Comparison of ENCODE assay signal across 20 cellular contexts in genomic region chr22:47388331-47388730, GRCh38.
A peak's percentile ranks its signal among the peaks of the same experiment; 100 is the strongest.
DNase-seq lines count a peak whose midpoint lies in the region; ATAC-seq and TF ChIP-seq lines count a peak whose summit lies in the region.
"Had no signal": no experiment of that assay in that cellular context is flagged by ENCODE, and none has a peak within 500 bp of the region (broad histone marks: within the 10 kb centered on the region; RNA-seq: fewer than 3 reads in every experiment).

No MANE protein-coding gene starts in this region.

- H3K4me3 ChIP-seq in left ventricle myocardium inferior: no peak overlapping the region
- H3K4me3 ChIP-seq in upper lobe of right lung: no peak overlapping the region
- H3K4me3 ChIP-seq in H7 (ENCODE audit: insufficient read depth, low read depth, low read length): no peak overlapping the region
- H3K4me3 ChIP-seq: A549; BLaER1 treated with 17β-estradiol and CSF1 and Interleukin-3, amounts not matched to agents 10 nM and 100 nM had no signal

- DNase-seq in Right ventricle myocardium inferior (ENCODE audit: missing footprints) (peak; percentile 14), left ventricle myocardium inferior (no peak), chondrocyte (ENCODE audit: low spot score) (peak; percentile 38), posterior vena cava (ENCODE audit: low spot score) (peak; percentile 52), upper lobe of right lung (peak; percentile 17), cerebellum (ENCODE audit: low spot score) (no peak), H7 (no peak), COLO668 (lab: John Stamatoyannopoulos, UW; ENCODE audit: unreplicated experiment) (no peak)
- DNase-seq: 8988T; ACHN; AML-193; BE2C; Caco-2; CD4-positive, alpha-beta memory T cell; DMS153; DND-41; GOT3; HCEC 1CT had no signal

- H3K36me3 Mint-ChIP-seq in chondrocyte (ENCODE audit: low read depth): no peaks in the 10 kb centered on the region
- H3K36me3 Mint-ChIP-seq: CD4-positive, alpha-beta memory T cell had no signal

- H3K36me3 ChIP-seq in left ventricle myocardium inferior: no peaks in the 10 kb centered on the region
- no peaks in the 10 kb centered on the region for H3K36me3 ChIP-seq in upper lobe of right lung
- no peaks in the 10 kb centered on the region for H3K36me3 ChIP-seq in H7 (replicated peaks; ENCODE audit: control insufficient read depth, insufficient read depth, low read length)
- H3K36me3 ChIP-seq: BE2C; BLaER1 treated with 17β-estradiol and CSF1 and Interleukin-3, amounts not matched to agents 10 nM and 100 nM had no signal

- H3K4me1 ChIP-seq in left ventricle myocardium inferior (no peaks in the 10 kb centered on the region), upper lobe of right lung (no peaks in the 10 kb centered on the region)
- H3K4me1 ChIP-seq: A549, BE2C, Caco-2 had no signal

- peaks cover 6% of the 10 kb centered on the region for H3K9me3 Mint-ChIP-seq in chondrocyte (ENCODE audit: low read depth)
- H3K9me3 Mint-ChIP-seq: CD4-positive, alpha-beta memory T cell had no signal

- no peaks in the 10 kb centered on the region for H3K27me3 Mint-ChIP-seq in chondrocyte (ENCODE audit: low read depth)
- H3K27me3 Mint-ChIP-seq: CD4-positive, alpha-beta memory T cell had no signal

- H3K27ac ChIP-seq in left ventricle myocardium inferior (replicated peaks) (no peak overlapping the region), upper lobe of right lung (no peak overlapping the region)
- H3K27ac ChIP-seq: A549; BLaER1 treated with 17β-estradiol and CSF1 and Interleukin-3, amounts not matched to agents 10 nM and 100 nM had no signal

- H3K9me3 ChIP-seq in left ventricle myocardium inferior (replicated peaks) (no peaks in the 10 kb centered on the region), upper lobe of right lung (no peaks in the 10 kb centered on the region)
- H3K9me3 ChIP-seq: A549; BE2C; BLaER1 treated with 17β-estradiol and CSF1 and Interleukin-3, amounts not matched to agents 10 nM and 100 nM; Caco-2 had no signal

- H3K27ac Mint-ChIP-seq in chondrocyte (ENCODE audit: unreplicated experiment): no peak overlapping the region
- H3K27ac Mint-ChIP-seq: CD4-positive, alpha-beta memory T cell had no signal

- no peak for TF ChIP-seq CTCF in left ventricle myocardium inferior (IDR thresholded peaks at IDR 0.05; ENCODE audit: borderline replicate concordance)
- TF ChIP-seq CTCF in chondrocyte (IDR thresholded peaks at IDR 0.05): no peak
- TF ChIP-seq CTCF in upper lobe of right lung (IDR thresholded peaks at IDR 0.05): no peak

- no peaks in the 10 kb centered on the region for H3K4me1 Mint-ChIP-seq in chondrocyte (ENCODE audit: low read depth)
- H3K4me1 Mint-ChIP-seq: CD4-positive, alpha-beta memory T cell had no signal

- H3K4me3 Mint-ChIP-seq in chondrocyte (ENCODE audit: unreplicated experiment): no peak overlapping the region
- H3K4me3 Mint-ChIP-seq: CD4-positive, alpha-beta memory T cell had no signal

- no peak for ATAC-seq in Right ventricle myocardium inferior
- no peak for ATAC-seq in upper lobe of right lung
- ATAC-seq: A549 had no signal

- intact Hi-C loops in Right ventricle myocardium inferior (cut with DNase I): no loop called here
- intact Hi-C loops in left ventricle myocardium inferior (cut with micrococcal nuclease): no loop called here
- intact Hi-C loops in posterior vena cava (cut with DNase I): no loop called here
- intact Hi-C loops in upper lobe of right lung (cut with DNase I): no loop called here

- H3K27me3 ChIP-seq in left ventricle myocardium inferior (ENCODE audit: low read depth) (peaks cover 68% of the 10 kb centered on the region), upper lobe of right lung (peaks cover 4% of the 10 kb centered on the region), H7 (ENCODE audit: control insufficient read depth, insufficient read depth, low read length) (no peaks in the 10 kb centered on the region)
- H3K27me3 ChIP-seq: BE2C; BLaER1 treated with 17β-estradiol and CSF1 and Interleukin-3, amounts not matched to agents 10 nM and 100 nM had no signal

Comparison
In these comparisons a context has a peak if more than half of its experiments do, and no peak if none do; other contexts are left out.
1. DNase-seq: peak in Right ventricle myocardium inferior (single experiment), chondrocyte (single experiment), posterior vena cava (single experiment) and upper lobe of right lung (single experiment); none in left ventricle myocardium inferior (single experiment), cerebellum (single experiment), H7 (single experiment) and COLO668 (single experiment).